In the genomic region with DNA sequence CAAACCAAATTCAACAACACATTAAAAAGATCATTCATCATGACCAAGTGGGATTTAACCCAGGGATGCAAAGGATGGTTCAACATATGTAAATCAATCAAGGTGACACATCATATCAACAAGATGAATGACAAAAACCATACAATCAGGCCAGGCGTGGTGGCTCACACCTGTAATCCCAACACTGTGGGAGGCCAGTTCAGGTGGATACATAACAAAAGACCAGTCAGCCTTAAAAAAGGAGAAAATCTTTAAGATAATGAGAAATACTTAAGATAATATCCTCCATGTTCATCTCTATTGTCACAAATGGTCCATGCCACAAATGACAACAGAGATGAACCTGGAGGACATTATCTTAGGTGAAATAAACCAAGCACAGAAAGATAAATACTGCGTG, we compare ENCODE assay signal across 1 cellular context.
TF ChIP-seq lines count a peak whose summit lies in the region.

No MANE protein-coding gene starts in this region.

TF ChIP-seq in GM23338, 12 proteins besides CTCF, POLR2A, EP300 and RAD21:
- TF ChIP-seq ZNF331 (CRISPR knock-in tag; IDR thresholded peaks at IDR 0.05; ENCODE audit: low read depth) (no peak), CREB1 (CRISPR knock-in tag; IDR thresholded peaks at IDR 0.05; ENCODE audit: low read depth) (no peak), NANOG (IDR thresholded peaks at IDR 0.05; ENCODE audit: borderline replicate concordance) (peak; percentile 78), STAT1 (IDR thresholded peaks at IDR 0.05; ENCODE audit: unreplicated experiment) (no peak)
